1 cellular context compared by ENCODE assay signal in the genomic region with DNA sequence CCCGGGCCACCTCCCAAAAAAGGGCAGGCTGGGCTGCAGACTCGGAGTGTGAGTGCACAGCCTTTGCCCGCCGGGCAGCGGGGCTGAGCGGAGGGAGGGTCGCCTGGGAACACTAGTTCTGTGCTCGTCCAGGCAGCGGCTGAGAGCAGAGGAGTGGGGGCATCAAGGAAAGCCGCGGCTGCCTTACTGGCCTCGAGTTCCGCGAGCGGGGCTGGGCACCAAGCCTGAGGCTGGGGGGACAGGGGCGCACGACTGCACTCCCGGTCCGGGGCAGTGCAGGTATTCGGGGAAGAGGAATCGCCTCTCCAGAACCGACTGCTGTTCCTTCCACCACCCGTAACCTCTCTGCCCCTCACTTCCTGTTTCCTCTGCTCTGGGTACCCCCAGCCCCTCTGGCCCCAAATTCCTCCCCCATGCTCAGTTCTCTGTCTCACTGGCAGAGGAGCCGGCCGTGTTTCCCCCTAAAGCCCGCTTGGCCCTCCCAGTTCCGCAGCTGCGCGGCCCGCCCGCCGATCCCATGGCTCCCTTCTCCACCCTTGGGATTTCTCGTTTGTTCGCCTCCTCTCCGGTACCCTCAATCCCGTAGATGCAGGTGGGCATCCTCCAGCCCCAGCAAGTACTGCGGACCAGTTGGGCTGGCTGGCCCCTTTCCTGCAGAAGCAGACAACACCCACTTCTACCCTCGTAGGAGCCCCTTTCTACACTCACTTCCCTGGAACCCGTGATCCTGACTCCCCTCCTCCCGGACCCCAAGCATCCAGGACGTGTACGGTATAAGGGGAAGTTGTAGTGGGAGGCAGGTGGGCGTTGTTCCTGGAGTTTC.
A peak's percentile ranks its signal among the peaks of the same experiment; 100 is the strongest.
TF ChIP-seq lines count a peak whose summit lies in the region.

No MANE protein-coding gene starts in this region.

TF ChIP-seq in GM12878, 131 proteins besides CTCF, POLR2A, EP300 and RAD21:
- TF ChIP-seq TAF1 (IDR thresholded peaks at IDR 0.05; ENCODE audit: borderline replicate concordance, low read depth, low read length) (no peak), POLR2AphosphoS5 (IDR thresholded peaks at IDR 0.05; ENCODE audit: low read length) (peak; percentile 27; the same call in 1 of the 2 replicates), SPI1 (IDR thresholded peaks at IDR 0.05; ENCODE audit: borderline replicate concordance, insufficient read depth, low read depth, low read length) (peak; percentile 59), BACH1 (IDR thresholded peaks at IDR 0.05; ENCODE audit: borderline replicate concordance) (peak; percentile 59), IKZF1 (conservative IDR thresholded peaks at IDR 0.05) (0 out of 2 replicates have a peak, but pooled peaks have one; percentile 14), GABPA (IDR thresholded peaks at IDR 0.05; ENCODE audit: low read depth) (no peak), ASH2L (IDR thresholded peaks at IDR 0.05; ENCODE audit: borderline replicate concordance, low read depth) (no peak), CBX5 (IDR thresholded peaks at IDR 0.05; ENCODE audit: low read depth) (no peak), EED (IDR thresholded peaks at IDR 0.05; ENCODE audit: low read depth) (0 out of 2 replicates have a peak, but pooled peaks have one; percentile 10)
- TF ChIP-seq, protein P1, sequence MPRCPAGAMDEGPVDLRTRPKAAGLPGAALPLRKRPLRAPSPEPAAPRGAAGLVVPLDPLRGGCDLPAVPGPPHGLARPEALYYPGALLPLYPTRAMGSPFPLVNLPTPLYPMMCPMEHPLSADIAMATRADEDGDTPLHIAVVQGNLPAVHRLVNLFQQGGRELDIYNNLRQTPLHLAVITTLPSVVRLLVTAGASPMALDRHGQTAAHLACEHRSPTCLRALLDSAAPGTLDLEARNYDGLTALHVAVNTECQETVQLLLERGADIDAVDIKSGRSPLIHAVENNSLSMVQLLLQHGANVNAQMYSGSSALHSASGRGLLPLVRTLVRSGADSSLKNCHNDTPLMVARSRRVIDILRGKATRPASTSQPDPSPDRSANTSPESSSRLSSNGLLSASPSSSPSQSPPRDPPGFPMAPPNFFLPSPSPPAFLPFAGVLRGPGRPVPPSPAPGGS (IDR thresholded peaks at IDR 0.05; ENCODE audit: borderline replicate concordance, insufficient read depth, low read depth, low read length, poor library complexity, severe bottlenecking) = no peak
- TF ChIP-seq, protein P2, sequence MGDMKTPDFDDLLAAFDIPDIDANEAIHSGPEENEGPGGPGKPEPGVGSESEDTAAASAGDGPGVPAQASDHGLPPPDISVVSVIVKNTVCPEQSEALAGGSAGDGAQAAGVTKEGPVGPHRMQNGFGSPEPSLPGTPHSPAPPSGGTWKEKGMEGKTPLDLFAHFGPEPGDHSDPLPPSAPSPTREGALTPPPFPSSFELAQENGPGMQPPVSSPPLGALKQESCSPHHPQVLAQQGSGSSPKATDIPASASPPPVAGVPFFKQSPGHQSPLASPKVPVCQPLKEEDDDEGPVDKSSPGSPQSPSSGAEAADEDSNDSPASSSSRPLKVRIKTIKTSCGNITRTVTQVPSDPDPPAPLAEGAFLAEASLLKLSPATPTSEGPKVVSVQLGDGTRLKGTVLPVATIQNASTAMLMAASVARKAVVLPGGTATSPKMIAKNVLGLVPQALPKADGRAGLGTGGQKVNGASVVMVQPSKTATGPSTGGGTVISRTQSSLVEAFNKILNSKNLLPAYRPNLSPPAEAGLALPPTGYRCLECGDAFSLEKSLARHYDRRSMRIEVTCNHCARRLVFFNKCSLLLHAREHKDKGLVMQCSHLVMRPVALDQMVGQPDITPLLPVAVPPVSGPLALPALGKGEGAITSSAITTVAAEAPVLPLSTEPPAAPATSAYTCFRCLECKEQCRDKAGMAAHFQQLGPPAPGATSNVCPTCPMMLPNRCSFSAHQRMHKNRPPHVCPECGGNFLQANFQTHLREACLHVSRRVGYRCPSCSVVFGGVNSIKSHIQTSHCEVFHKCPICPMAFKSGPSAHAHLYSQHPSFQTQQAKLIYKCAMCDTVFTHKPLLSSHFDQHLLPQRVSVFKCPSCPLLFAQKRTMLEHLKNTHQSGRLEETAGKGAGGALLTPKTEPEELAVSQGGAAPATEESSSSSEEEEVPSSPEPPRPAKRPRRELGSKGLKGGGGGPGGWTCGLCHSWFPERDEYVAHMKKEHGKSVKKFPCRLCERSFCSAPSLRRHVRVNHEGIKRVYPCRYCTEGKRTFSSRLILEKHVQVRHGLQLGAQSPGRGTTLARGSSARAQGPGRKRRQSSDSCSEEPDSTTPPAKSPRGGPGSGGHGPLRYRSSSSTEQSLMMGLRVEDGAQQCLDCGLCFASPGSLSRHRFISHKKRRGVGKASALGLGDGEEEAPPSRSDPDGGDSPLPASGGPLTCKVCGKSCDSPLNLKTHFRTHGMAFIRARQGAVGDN (IDR thresholded peaks at IDR 0.05) = no peak
